8 cellular contexts compared by ENCODE assay signal in the genomic region with DNA sequence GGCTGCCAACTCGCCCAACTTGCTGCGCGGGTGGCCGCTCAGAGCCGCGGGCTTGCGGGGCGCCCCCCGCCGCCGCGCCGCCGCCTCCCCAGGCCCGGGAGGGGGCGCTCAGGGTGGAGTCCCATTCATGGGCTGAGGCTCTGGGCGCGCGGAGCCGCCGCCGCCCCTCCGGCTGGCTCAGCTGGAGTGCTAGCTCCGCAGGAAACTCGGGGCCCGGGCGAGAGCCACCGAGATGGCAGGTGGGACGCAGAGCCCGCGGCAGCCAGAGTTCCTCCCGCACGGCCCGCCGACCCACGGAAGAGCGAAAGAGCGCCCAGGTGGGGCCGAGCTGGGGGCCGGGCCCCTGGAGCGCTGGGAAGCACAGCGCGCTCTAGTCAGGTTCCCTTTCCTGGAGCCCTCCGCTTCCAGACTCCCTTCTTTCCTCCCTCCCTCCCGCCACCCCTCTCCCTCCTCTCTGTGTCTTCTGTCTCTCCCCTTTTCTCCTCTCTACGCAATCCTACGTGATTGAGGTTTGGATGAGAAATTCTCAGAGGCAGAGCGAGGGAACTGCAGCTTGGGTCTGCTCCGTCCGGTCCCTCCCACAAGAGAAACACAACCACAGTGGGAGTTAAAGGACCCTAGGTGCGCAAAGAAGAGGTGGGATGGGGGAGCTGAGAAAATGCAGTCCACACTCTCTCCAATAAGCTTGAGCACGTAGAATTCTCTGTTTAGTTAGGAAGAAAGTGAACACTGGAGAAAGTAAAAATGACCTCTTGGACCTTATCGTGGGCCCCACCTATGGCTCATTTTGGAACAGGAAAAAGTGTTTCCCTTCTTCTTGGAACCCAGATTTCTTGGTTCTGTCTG.
A peak's percentile ranks its signal among the peaks of the same experiment; 100 is the strongest.
DNase-seq lines count a peak whose midpoint lies in the region; ATAC-seq lines count a peak whose summit lies in the region.

No MANE protein-coding gene starts in this region.

- no peaks in the 10 kb centered on the region for H3K36me3 Mint-ChIP-seq in effector memory CD8-positive, alpha-beta T cell (ENCODE audit: insufficient read depth)

- peaks cover 0 to 9% of the 10 kb centered on the region in 2 donors for H3K9me3 Mint-ChIP-seq in effector memory CD8-positive, alpha-beta T cell

- H3K27me3 ChIP-seq in endocrine pancreas (ENCODE audit: control insufficient read depth, insufficient read depth, low read length) (no peaks in the 10 kb centered on the region), muscle layer of colon (ENCODE audit: control insufficient read depth in 1 of 2, insufficient read depth in 2 of 2, low read length in 2 of 2) (peaks cover 0 to 12% of the 10 kb centered on the region in 2 donors)

- H3K4me1 ChIP-seq in endocrine pancreas (ENCODE audit: control insufficient read depth, insufficient read depth, low read length) (peaks cover 4% of the 10 kb centered on the region), muscle layer of colon (ENCODE audit: insufficient read depth, low read length) (no peaks in the 10 kb centered on the region)

- no peaks in the 10 kb centered on the region for H3K9me3 ChIP-seq in endocrine pancreas (ENCODE audit: control insufficient read depth, low read length)
- H3K9me3 ChIP-seq in muscle layer of colon (ENCODE audit: low read length) = no peaks in the 10 kb centered on the region

- no peak overlapping the region for H3K27ac ChIP-seq in muscle layer of colon (ENCODE audit: low read depth, low read length)

- H3K27ac Mint-ChIP-seq in effector memory CD8-positive, alpha-beta T cell = no peak overlapping the region

- ATAC-seq in GM18907 (IDR thresholded peaks at IDR 0.05; ENCODE audit: unreplicated experiment) = peak; percentile 39
- no peak for ATAC-seq in effector memory CD8-positive, alpha-beta T cell (replicated peaks)

- H3K36me3 ChIP-seq in endocrine pancreas (ENCODE audit: control insufficient read depth, insufficient read depth, low read length) = no peaks in the 10 kb centered on the region
- H3K36me3 ChIP-seq in muscle layer of colon (ENCODE audit: insufficient read depth, low read length) = no peaks in the 10 kb centered on the region

- H3K4me3 ChIP-seq in endocrine pancreas (ENCODE audit: control insufficient read depth, insufficient read depth, low read length) (peak overlapping the region; percentile 68), muscle layer of colon (ENCODE audit: low read depth in 1 of 2, low read length in 2 of 2) (peak overlapping the region; percentile 18 to 44)

- H3K4me1 Mint-ChIP-seq in effector memory CD8-positive, alpha-beta T cell (ENCODE audit: low read depth in 2 of 2) = peaks cover 0 to 3% of the 10 kb centered on the region in 2 donors

- H3K27me3 Mint-ChIP-seq in effector memory CD8-positive, alpha-beta T cell = peaks cover 22 to 38% of the 10 kb centered on the region in 2 donors

- peak overlapping the region; percentile 54 for H3K9ac ChIP-seq in endocrine pancreas (ENCODE audit: control insufficient read depth, insufficient read depth, low read length)
- no peak overlapping the region for H3K9ac ChIP-seq in muscle layer of colon (ENCODE audit: low read length)

- no peak overlapping the region for H3K4me3 Mint-ChIP-seq in effector memory CD8-positive, alpha-beta T cell

- DNase-seq in M059J (ENCODE audit: low read depth) = peak; percentile 55
- DNase-seq in stimulated activated CD8-positive, alpha-beta memory T cell treated with anti-CD3 and anti-CD28 coated beads, Interleukin-4, amount 100 ng/mL, for 48 hours = no peak
- no peak for DNase-seq in mucosa of gallbladder (ENCODE audit: low spot score)
- DNase-seq in effector memory CD8-positive, alpha-beta T cell = no peak
- no peak for DNase-seq in NOMO-1 treated with dmso at 0.1 percent for 144 hours (lab: John Stamatoyannopoulos, UW; ENCODE audit: unreplicated experiment)
